Comparison of ENCODE assay signal across 7 cellular contexts in the genomic region with DNA sequence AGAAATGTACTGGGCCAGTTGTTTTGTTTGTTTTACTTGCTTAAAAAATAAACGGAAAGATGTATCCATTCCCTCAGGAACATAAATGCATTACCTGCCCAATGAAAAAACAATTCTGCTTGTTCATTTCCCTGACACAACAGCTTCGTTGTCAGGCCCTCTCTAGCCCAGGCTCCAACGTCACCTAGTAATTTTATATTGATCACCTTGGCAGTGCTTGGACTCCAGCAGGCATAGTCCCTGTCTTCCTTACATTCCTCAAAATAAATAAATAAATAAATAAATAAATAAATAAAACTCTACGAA.
A peak's percentile ranks its signal among the peaks of the same experiment; 100 is the strongest.
DNase-seq lines count a peak whose midpoint lies in the region; ATAC-seq and TF ChIP-seq lines count a peak whose summit lies in the region.

No MANE protein-coding gene starts in this region.

- H3K9ac ChIP-seq in ES-I3 (ENCODE audit: low read depth, low read length) = peak overlapping the region; percentile 66

- H3K9me3 ChIP-seq in ES-I3 (ENCODE audit: control insufficient read depth, insufficient read depth, low read length) (no peaks in the 10 kb centered on the region), neutrophil (no peaks in the 10 kb centered on the region)

- peak overlapping the region; percentile 95 to 100 for H3K4me3 ChIP-seq in neutrophil (ENCODE audit: low read depth in 1 of 2, low read length in 1 of 2)

- peaks cover 20 to 24% of the 10 kb centered on the region in 2 donors for H3K4me1 Mint-ChIP-seq in effector memory CD8-positive, alpha-beta T cell (ENCODE audit: low read depth in 2 of 2)

- peak overlapping the region; percentile 97 for H3K27ac ChIP-seq in neutrophil

- H3K36me3 ChIP-seq in ES-I3 (ENCODE audit: insufficient read depth, low read length) = no peaks in the 10 kb centered on the region
- H3K36me3 ChIP-seq in neutrophil = no peaks in the 10 kb centered on the region

- peak; percentile 1 to 32 for DNase-seq in NCI-H526 (lab: John Stamatoyannopoulos, UW)
- no peak for DNase-seq in effector memory CD8-positive, alpha-beta T cell
- no peak for DNase-seq in NCI-H226
- DNase-seq in KBM-7 = no peak

- H3K9me3 Mint-ChIP-seq in effector memory CD8-positive, alpha-beta T cell = no peaks in the 10 kb centered on the region

- H3K27ac Mint-ChIP-seq in effector memory CD8-positive, alpha-beta T cell = peak overlapping the region; percentile 3 to 100

- peaks cover 3% of the 10 kb centered on the region; the same call in 1 of the 2 replicates for H3K4me1 ChIP-seq in ES-I3 (ENCODE audit: insufficient read depth, low read length)
- H3K4me1 ChIP-seq in neutrophil (ENCODE audit: control insufficient read depth in 1 of 2, insufficient read depth in 1 of 2, low read depth in 1 of 2, low read length in 1 of 2) = peaks cover 33 to 36% of the 10 kb centered on the region in 2 experiments

- peaks cover 22% of the 10 kb centered on the region for H3K36me3 Mint-ChIP-seq in effector memory CD8-positive, alpha-beta T cell (ENCODE audit: insufficient read depth)

- no peak for ATAC-seq in effector memory CD8-positive, alpha-beta T cell (replicated peaks)
- ATAC-seq in GM19452 (IDR thresholded peaks at IDR 0.05; ENCODE audit: unreplicated experiment) = no peak

- in situ Hi-C loops in KBM-7 (cut with MboI; ENCODE audit: low pct_unique_long_range_greater_than_20kb, low sequenced_read_pairs) = no loop called here

- H3K27me3 Mint-ChIP-seq in effector memory CD8-positive, alpha-beta T cell = no peaks in the 10 kb centered on the region

- H3K27me3 ChIP-seq in neutrophil = no peaks in the 10 kb centered on the region

- TF ChIP-seq CTCF in neutrophil (IDR thresholded peaks at IDR 0.05) = no peak

- peak overlapping the region; percentile 99 for H3K4me3 Mint-ChIP-seq in effector memory CD8-positive, alpha-beta T cell

Comparison
In these comparisons a context has a peak if more than half of its experiments do, and no peak if none do; other contexts are left out.
1. DNase-seq: peak in NCI-H526 (2 of 2); none in effector memory CD8-positive, alpha-beta T cell (0 of 3), NCI-H226 (single experiment) and KBM-7 (single experiment).